14 cellular contexts compared by ENCODE assay signal in genomic region chr5:14199902-14200301, GRCh38. TPM values are rescaled to one million over a fixed set of nuclear protein-coding genes. Genes with fewer than 3 reads are reported as not detected.
DNase-seq lines count a peak whose midpoint lies in the region; ATAC-seq and TF ChIP-seq lines count a peak whose summit lies in the region.
"Had no signal": no experiment of that assay in that cellular context is flagged by ENCODE, and none has a peak within 500 bp of the region (broad histone marks: within the 10 kb centered on the region; RNA-seq: fewer than 3 reads in every experiment).

No MANE protein-coding gene starts in this region.

- H2BK12ac ChIP-seq in mesenchymal stem cell (ENCODE audit: low read length in 2 of 2) = peak overlapping the region in 1 of 2 experiments; percentile 54

- H3K36me3 ChIP-seq in mesenchymal stem cell (ENCODE audit: control insufficient read depth in 1 of 2, insufficient read depth in 2 of 2, low read depth in 1 of 2, low read length in 2 of 2) (peaks cover 0 to 7% of the 10 kb centered on the region in 2 experiments), tibial artery (no peaks in the 10 kb centered on the region), OCI-LY7 (ENCODE audit: insufficient read depth, low read length) (no peaks in the 10 kb centered on the region)

- no peak overlapping the region for H3K23ac ChIP-seq in mesenchymal stem cell (ENCODE audit: low read length in 2 of 2)

- H3K9ac ChIP-seq in mesenchymal stem cell (ENCODE audit: low read length) = no peak overlapping the region

- DNase-seq in NCI-H345 (lab: John Stamatoyannopoulos, UW) (peak; percentile 48), NCI-H345 treated with DMSO at 0.1 percent for 48 hours (lab: John Stamatoyannopoulos, UW; ENCODE audit: unreplicated experiment) (no peak), activated B cell treated with CpG ODN at 0.5 μM for 24 hours (no peak), mesenchymal stem cell (no peak), tibial artery (no peak), activated T-cell treated with anti-CD3 and anti-CD28 coated beads for 4 hours (no peak), OCI-LY7 (ENCODE audit: low spot score) (no peak)
- DNase-seq: DMS79, NCI-H1048, OCI-M1 had no signal

- H3K4me2 ChIP-seq in mesenchymal stem cell (ENCODE audit: low read length, poor library complexity, severe bottlenecking) = no peak overlapping the region
- no peak overlapping the region for H3K4me2 ChIP-seq in OCI-LY7 (ENCODE audit: low read length)

- H4K20me1 ChIP-seq in OCI-LY7 (ENCODE audit: insufficient read depth, low read length) = no peaks in the 10 kb centered on the region

- peak overlapping the region; percentile 89 for H4K91ac ChIP-seq in mesenchymal stem cell (ENCODE audit: low read length)

- no TSS peak for BruUV-seq in OCI-LY7 (replicated peaks; lab: Mats Ljungman, UMichigan)

- no peak for ATAC-seq in activated B cell treated with CpG ODN at 0.5 μM for 24 hours (ENCODE audit: low read depth)
- no peak for ATAC-seq in HG03520 (IDR thresholded peaks at IDR 0.05; ENCODE audit: unreplicated experiment)
- ATAC-seq: esophagus mucosa; natural killer cell treated with Interleukin-12 subunit alpha and Interleukin-12 subunit beta and Interleukin-15 and Interleukin-18, amount 100 ng/mL, for 72 hours had no signal

- CTCF ChIA-PET in activated B cell treated with CpG ODN at 0.5 μM for 24 hours (lab: Charles Lee) = no interaction called here
- CTCF ChIA-PET in OCI-LY7 (lab: Charles Lee; ENCODE audit: unreplicated experiment) = no interaction called here

- no peak overlapping the region for H3K4ac ChIP-seq in mesenchymal stem cell (ENCODE audit: low read depth in 1 of 2, low read length in 2 of 2)

- H3K9me3 Mint-ChIP-seq in activated B cell treated with CpG ODN at 0.5 μM for 24 hours = no peaks in the 10 kb centered on the region
- H3K9me3 Mint-ChIP-seq: activated naive CD4-positive, alpha-beta T cell treated with anti-CD3 and anti-CD28 coated beads, Interleukin-2, amount 50 U/mL, for 24 hours; natural killer cell treated with Interleukin-12 subunit alpha and Interleukin-12 subunit beta and Interleukin-15 and Interleukin-18, amount 100 ng/mL, for 72 hours had no signal

- H3K4me3 ChIP-seq in mesenchymal stem cell (ENCODE audit: insufficient read depth in 1 of 2, low read depth in 1 of 2, low read length in 2 of 2) = no peak overlapping the region
- no peak overlapping the region for H3K4me3 ChIP-seq in tibial artery
- no peak overlapping the region for H3K4me3 ChIP-seq in OCI-LY7 (ENCODE audit: low read depth, low read length, poor library complexity, severe bottlenecking)

- no peaks in the 10 kb centered on the region for H3K9me2 ChIP-seq in OCI-LY7 (ENCODE audit: insufficient read depth, low read length)

- 83% methylated on average over 6 of the region's 6 CpGs for WGBS in mesenchymal stem cell

- H3K4me1 ChIP-seq in mesenchymal stem cell (ENCODE audit: control insufficient read depth, insufficient read depth, low read depth, low read length) (peaks cover 20% of the 10 kb centered on the region), tibial artery (peaks cover 0 to 88% (median 34%) of the 10 kb centered on the region in 4 donors), OCI-LY7 (ENCODE audit: insufficient read depth, low read length, poor library complexity, severe bottlenecking) (peaks cover 17% of the 10 kb centered on the region)

- peak overlapping the region; percentile 59 for H3K27ac Mint-ChIP-seq in activated B cell treated with CpG ODN at 0.5 μM for 24 hours
- H3K27ac Mint-ChIP-seq: activated naive CD4-positive, alpha-beta T cell treated with anti-CD3 and anti-CD28 coated beads, Interleukin-2, amount 50 U/mL, for 24 hours; natural killer cell treated with Interleukin-12 subunit alpha and Interleukin-12 subunit beta and Interleukin-15 and Interleukin-18, amount 100 ng/mL, for 72 hours had no signal

- H3K18ac ChIP-seq in mesenchymal stem cell (ENCODE audit: low read depth in 1 of 2, low read length in 2 of 2) = peak overlapping the region; percentile 46 to 77

- H4K8ac ChIP-seq in mesenchymal stem cell (ENCODE audit: low read length) = peak overlapping the region; percentile 81

- TF ChIP-seq CTCF in activated B cell treated with CpG ODN at 0.5 μM for 24 hours (IDR thresholded peaks at IDR 0.05) (no peak), tibial artery (IDR thresholded peaks at IDR 0.05) (no peak), OCI-LY7 (conservative IDR thresholded peaks at IDR 0.05; ENCODE audit: low read length) (no peak)

- no peak overlapping the region for H3K27ac ChIP-seq in mesenchymal stem cell (ENCODE audit: low read length, poor library complexity, severe bottlenecking)
- peak overlapping the region; percentile 9 to 38 for H3K27ac ChIP-seq in tibial artery
- no peak overlapping the region for H3K27ac ChIP-seq in OCI-LY7 (ENCODE audit: low read depth, low read length, poor library complexity, severe bottlenecking)

- H3K27me3 ChIP-seq in mesenchymal stem cell (ENCODE audit: control insufficient read depth in 1 of 2, insufficient read depth in 1 of 2, low read length in 2 of 2) (no peaks in the 10 kb centered on the region), tibial artery (no peaks in the 10 kb centered on the region)

- H3K36me3 Mint-ChIP-seq in activated B cell treated with CpG ODN at 0.5 μM for 24 hours (ENCODE audit: low read depth) = peaks cover 7% of the 10 kb centered on the region
- H3K36me3 Mint-ChIP-seq: activated naive CD4-positive, alpha-beta T cell treated with anti-CD3 and anti-CD28 coated beads, Interleukin-2, amount 50 U/mL, for 24 hours; natural killer cell treated with Interleukin-12 subunit alpha and Interleukin-12 subunit beta and Interleukin-15 and Interleukin-18, amount 100 ng/mL, for 72 hours had no signal

- no peak overlapping the region for H3K4me3 Mint-ChIP-seq in activated B cell treated with CpG ODN at 0.5 μM for 24 hours
- H3K4me3 Mint-ChIP-seq: activated naive CD4-positive, alpha-beta T cell treated with anti-CD3 and anti-CD28 coated beads, Interleukin-2, amount 50 U/mL, for 24 hours; natural killer cell treated with Interleukin-12 subunit alpha and Interleukin-12 subunit beta and Interleukin-15 and Interleukin-18, amount 100 ng/mL, for 72 hours had no signal

- no peak overlapping the region for H2BK120ac ChIP-seq in mesenchymal stem cell (ENCODE audit: low read depth, low read length)

- H3K9me3 ChIP-seq in mesenchymal stem cell (ENCODE audit: control insufficient read depth, low read length) (no peaks in the 10 kb centered on the region), tibial artery (no peaks in the 10 kb centered on the region), OCI-LY7 (ENCODE audit: low read length) (no peaks in the 10 kb centered on the region)

- H2AK5ac ChIP-seq in mesenchymal stem cell (ENCODE audit: low read length, severe bottlenecking) = peak overlapping the region; percentile 12

- peaks cover 78% of the 10 kb centered on the region for H3K4me1 Mint-ChIP-seq in activated B cell treated with CpG ODN at 0.5 μM for 24 hours
- H3K4me1 Mint-ChIP-seq: activated naive CD4-positive, alpha-beta T cell treated with anti-CD3 and anti-CD28 coated beads, Interleukin-2, amount 50 U/mL, for 24 hours had no signal

- H2BK15ac ChIP-seq in mesenchymal stem cell (ENCODE audit: low read depth, poor library complexity, severe bottlenecking) = no peak overlapping the region

- H3K79me2 ChIP-seq in OCI-LY7 (ENCODE audit: insufficient read depth, low read depth, low read length) = peaks cover 14% of the 10 kb centered on the region; the same call in 1 of the 2 replicates

- no peaks in the 10 kb centered on the region for H3K79me1 ChIP-seq in mesenchymal stem cell (replicated peaks; ENCODE audit: low read length, poor library complexity, severe bottlenecking)

- intact Hi-C loops in activated B cell treated with CpG ODN at 0.5 μM for 24 hours (cut with micrococcal nuclease) (no loop called here), tibial artery (cut with DNase I; ENCODE audit: low total_unique reads) (loop anchor here (10.0 kb wide), 1 partner anchor 65 kb away; no protein-coding TSS in a partner anchor), OCI-LY7 (cut with micrococcal nuclease; ENCODE audit: unreplicated experiment) (no loop called here)

- H2AFZ ChIP-seq in mesenchymal stem cell (ENCODE audit: low read depth, low read length) (no peak overlapping the region), OCI-LY7 (ENCODE audit: low read length) (no peak overlapping the region)

- peak overlapping the region in 1 of 2 experiments; percentile 68 for H3K14ac ChIP-seq in mesenchymal stem cell (ENCODE audit: low read length in 2 of 2)

- POLR2A ChIA-PET in activated B cell treated with CpG ODN at 0.5 μM for 24 hours (lab: Charles Lee) = interaction anchor here (0.9 kb wide), 2 partner anchors 8 to 9 kb away, joined by 3 read pairs; no protein-coding TSS in a partner anchor
- POLR2A ChIA-PET in OCI-LY7 (lab: Charles Lee) = interaction anchor here (0.7 kb wide), 1 partner anchor 21 kb away, joined by 3 read pairs; no protein-coding TSS in a partner anchor

- no peak overlapping the region for H2BK5ac ChIP-seq in mesenchymal stem cell (ENCODE audit: low read depth, low read length, poor library complexity, severe bottlenecking)

- no peaks in the 10 kb centered on the region for H3K27me3 Mint-ChIP-seq in activated B cell treated with CpG ODN at 0.5 μM for 24 hours
- H3K27me3 Mint-ChIP-seq: natural killer cell treated with Interleukin-12 subunit alpha and Interleukin-12 subunit beta and Interleukin-15 and Interleukin-18, amount 100 ng/mL, for 72 hours had no signal

RNA-seq across cellular contexts. Expression of gene TRIO, which starts 56.8 kb away (rescaled TPM):
- total RNA-seq in activated B cell treated with CpG ODN at 0.5 μM for 24 hours (191 and 223 TPM in 2 replicates), OCI-LY7 (2022) (55.1 and 69.4 TPM in 2 replicates)
- 39.8 TPM for polyA plus RNA-seq in mesenchymal stem cell (2013, experiment 1 of 2)
- 39.0 TPM for polyA plus RNA-seq in mesenchymal stem cell (2013, experiment 2 of 2)
- total RNA-seq in OCI-LY7 (2014; rRNA removed; shearing (Covaris generic)) = 29.3 and 35.8 TPM in 2 replicates

Comparison
In these comparisons a context has a peak if more than half of its experiments do, and no peak if none do; other contexts are left out.
1. H3K27ac ChIP-seq: peak in tibial artery (2 of 2); none in mesenchymal stem cell (single experiment) and OCI-LY7 (single experiment).